19 cellular contexts compared by ENCODE assay signal in genomic region chr16:27340654-27341053, GRCh38. TPM values are rescaled to one million over a fixed set of nuclear protein-coding genes. Genes with fewer than 3 reads are reported as not detected.
A peak's percentile ranks its signal among the peaks of the same experiment; 100 is the strongest.
DNase-seq lines count a peak whose midpoint lies in the region; ATAC-seq and TF ChIP-seq lines count a peak whose summit lies in the region.
"Had no signal": no experiment of that assay in that cellular context is flagged by ENCODE, and none has a peak within 500 bp of the region (broad histone marks: within the 10 kb centered on the region; RNA-seq: fewer than 3 reads in every experiment).

No MANE protein-coding gene starts in this region.

- no peaks in the 10 kb centered on the region for H3K9me3 Mint-ChIP-seq in activated T-helper 1 cell treated with anti-CD3 and anti-CD28 coated beads, Interleukin-12 subunit alpha, Interleukin-12 subunit beta, Interleukin-2, Interleukin-4 antibody, amounts not matched to agents 30 ng/mL and 10 ng/mL and 1 ng/mL, durations not matched to agents 14 hours and 24 hours and 36 hours

- TF ChIP-seq POLR2A in esophagus muscularis mucosa (IDR thresholded peaks at IDR 0.05; ENCODE audit: low read depth) (no peak), sigmoid colon (IDR thresholded peaks at IDR 0.05) (no peak)

- TF ChIP-seq CTCF in cardiac muscle cell (IDR thresholded peaks at IDR 0.05; ENCODE audit: low read depth, low read length) (no peak), left ventricle myocardium inferior (IDR thresholded peaks at IDR 0.05; ENCODE audit: borderline replicate concordance) (no peak), esophagus muscularis mucosa (IDR thresholded peaks at IDR 0.05) (no peak), sigmoid colon (IDR thresholded peaks at IDR 0.05) (no peak), coronary artery (IDR thresholded peaks at IDR 0.05) (no peak)

- H3K4me3 ChIP-seq in cardiac muscle cell: no peak overlapping the region
- H3K4me3 ChIP-seq in left ventricle myocardium inferior: no peak overlapping the region
- H3K4me3 ChIP-seq in esophagus muscularis mucosa: no peak overlapping the region
- H3K4me3 ChIP-seq in sigmoid colon: no peak overlapping the region
- H3K4me3 ChIP-seq in coronary artery: no peak overlapping the region
- H3K4me3 ChIP-seq: GM12878, GM23248, left lung had no signal

- DNase-seq in cardiac muscle cell (ENCODE audit: low read depth in 1 of 2, low spot score in 1 of 2): no peak
- no peak for DNase-seq in left ventricle myocardium inferior
- no peak for DNase-seq in activated T-helper 1 cell treated with anti-CD3 and anti-CD28 coated beads, Interleukin-12 subunit alpha, Interleukin-12 subunit beta, Interleukin-2, Interleukin-4 antibody, amounts not matched to agents 30 ng/mL and 10 ng/mL and 1 ng/mL, durations not matched to agents 14 hours and 24 hours and 36 hours (ENCODE audit: low spot score)
- DNase-seq in esophagus muscularis mucosa (ENCODE audit: extremely low spot score): no peak
- DNase-seq in sigmoid colon: no peak
- no peak for DNase-seq in SK-N-DZ (ENCODE audit: low spot score)
- no peak for DNase-seq in coronary artery (ENCODE audit: low spot score)
- DNase-seq: activated CD8-positive, alpha-beta memory T cell treated with anti-CD3 and anti-CD28 coated beads, Interleukin-2, amount 10 ng/mL, durations not matched to agents 7 days and 5 days; activated gamma-delta T cell treated with Interleukin-2 at 50 U/mL for 16 hours; DMS79; GM23248; KBM-7; left lung; NCI-H187; NCI-H748 treated with DMSO at 0.1 percent for 48 hours; SHP77 treated with DMSO at 0.1 percent for 48 hours; stimulated activated CD4-positive, alpha-beta T cell treated with anti-CD3 and anti-CD28 coated beads, Interleukin-4, amount 100 ng/mL, for 4 hours had no signal

- H3K27ac ChIP-seq in cardiac muscle cell (peak overlapping the region; percentile 9), left ventricle myocardium inferior (replicated peaks) (no peak overlapping the region), esophagus muscularis mucosa (replicated peaks in 1 of 4) (peak overlapping the region; percentile 27 to 99 (median 42)), sigmoid colon (peak overlapping the region; percentile 2 to 99 (median 51)), coronary artery (peak overlapping the region in 1 of 2 donors; percentile 3)
- H3K27ac ChIP-seq: GM23248, left lung had no signal

- peak overlapping the region; percentile 53 for H3K27ac Mint-ChIP-seq in activated T-helper 1 cell treated with anti-CD3 and anti-CD28 coated beads, Interleukin-12 subunit alpha, Interleukin-12 subunit beta, Interleukin-2, Interleukin-4 antibody, amounts not matched to agents 30 ng/mL and 10 ng/mL and 1 ng/mL, durations not matched to agents 14 hours and 24 hours and 36 hours
- H3K27ac Mint-ChIP-seq: activated CD8-positive, alpha-beta memory T cell treated with anti-CD3 and anti-CD28 coated beads, Interleukin-2, amount 10 ng/mL, durations not matched to agents 7 days and 5 days had no signal

- intact Hi-C loops in left ventricle myocardium inferior (cut with micrococcal nuclease) (no loop called here), esophagus muscularis mucosa (cut with DNase I) (no loop called here), sigmoid colon (cut with DNase I) (no loop called here)
- intact Hi-C loops in activated T-helper 1 cell treated with anti-CD3 and anti-CD28 coated beads, Interleukin-12 subunit alpha, Interleukin-12 subunit beta, Interleukin-2, Interleukin-4 antibody, amounts not matched to agents 30 ng/mL and 10 ng/mL and 1 ng/mL, durations not matched to agents 14 hours and 24 hours and 36 hours (cut with micrococcal nuclease): no loop called here

- WGBS in esophagus muscularis mucosa: 80% methylated on average over 6 of the region's 6 CpGs
- WGBS in sigmoid colon, 2 donors: 93% methylated on average over 6 of the region's 6 CpGs

- H3K27me3 Mint-ChIP-seq in activated T-helper 1 cell treated with anti-CD3 and anti-CD28 coated beads, Interleukin-12 subunit alpha, Interleukin-12 subunit beta, Interleukin-2, Interleukin-4 antibody, amounts not matched to agents 30 ng/mL and 10 ng/mL and 1 ng/mL, durations not matched to agents 14 hours and 24 hours and 36 hours (ENCODE audit: insufficient read depth): no peaks in the 10 kb centered on the region
- H3K27me3 Mint-ChIP-seq: activated CD8-positive, alpha-beta memory T cell treated with anti-CD3 and anti-CD28 coated beads, Interleukin-2, amount 10 ng/mL, durations not matched to agents 7 days and 5 days had no signal

- no peak for ATAC-seq in GM21515 (IDR thresholded peaks at IDR 0.05; ENCODE audit: unreplicated experiment)
- ATAC-seq: activated CD8-positive, alpha-beta memory T cell treated with anti-CD3 and anti-CD28 coated beads, Interleukin-2, amount 10 ng/mL, durations not matched to agents 7 days and 5 days; GM12878; left lung had no signal

- H3K4me1 Mint-ChIP-seq in activated T-helper 1 cell treated with anti-CD3 and anti-CD28 coated beads, Interleukin-12 subunit alpha, Interleukin-12 subunit beta, Interleukin-2, Interleukin-4 antibody, amounts not matched to agents 30 ng/mL and 10 ng/mL and 1 ng/mL, durations not matched to agents 14 hours and 24 hours and 36 hours (ENCODE audit: low read depth): peaks cover 26% of the 10 kb centered on the region

- peaks cover 11% of the 10 kb centered on the region for H3K36me3 ChIP-seq in cardiac muscle cell
- peaks cover 69% of the 10 kb centered on the region for H3K36me3 ChIP-seq in left ventricle myocardium inferior
- peaks cover 47 to 83% (median 77%) of the 10 kb centered on the region in 4 donors for H3K36me3 ChIP-seq in esophagus muscularis mucosa
- H3K36me3 ChIP-seq in sigmoid colon: peaks cover 51 to 81% (median 70%) of the 10 kb centered on the region in 4 donors

- no peaks in the 10 kb centered on the region for H3K27me3 ChIP-seq in cardiac muscle cell
- H3K27me3 ChIP-seq in left ventricle myocardium inferior (ENCODE audit: low read depth): no peaks in the 10 kb centered on the region
- H3K27me3 ChIP-seq in esophagus muscularis mucosa: no peaks in the 10 kb centered on the region
- no peaks in the 10 kb centered on the region for H3K27me3 ChIP-seq in sigmoid colon
- H3K27me3 ChIP-seq: left lung had no signal

- TF ChIP-seq EP300 in esophagus muscularis mucosa (IDR thresholded peaks at IDR 0.05) (no peak), sigmoid colon (IDR thresholded peaks at IDR 0.05) (no peak)

- peaks cover 65% of the 10 kb centered on the region for H3K36me3 Mint-ChIP-seq in activated T-helper 1 cell treated with anti-CD3 and anti-CD28 coated beads, Interleukin-12 subunit alpha, Interleukin-12 subunit beta, Interleukin-2, Interleukin-4 antibody, amounts not matched to agents 30 ng/mL and 10 ng/mL and 1 ng/mL, durations not matched to agents 14 hours and 24 hours and 36 hours (ENCODE audit: low read depth)

- H3K9me3 ChIP-seq in cardiac muscle cell (ENCODE audit: low read depth): no peaks in the 10 kb centered on the region
- no peaks in the 10 kb centered on the region for H3K9me3 ChIP-seq in left ventricle myocardium inferior (replicated peaks)
- H3K9me3 ChIP-seq in esophagus muscularis mucosa: no peaks in the 10 kb centered on the region
- H3K9me3 ChIP-seq in sigmoid colon: no peaks in the 10 kb centered on the region
- H3K9me3 ChIP-seq: left lung had no signal

- no peak overlapping the region for H3K4me3 Mint-ChIP-seq in activated T-helper 1 cell treated with anti-CD3 and anti-CD28 coated beads, Interleukin-12 subunit alpha, Interleukin-12 subunit beta, Interleukin-2, Interleukin-4 antibody, amounts not matched to agents 30 ng/mL and 10 ng/mL and 1 ng/mL, durations not matched to agents 14 hours and 24 hours and 36 hours
- H3K4me3 Mint-ChIP-seq: activated CD8-positive, alpha-beta memory T cell treated with anti-CD3 and anti-CD28 coated beads, Interleukin-2, amount 10 ng/mL, durations not matched to agents 7 days and 5 days had no signal

- H3K4me1 ChIP-seq in cardiac muscle cell (ENCODE audit: low read depth): no peaks in the 10 kb centered on the region
- H3K4me1 ChIP-seq in left ventricle myocardium inferior: no peaks in the 10 kb centered on the region
- peaks cover 0 to 44% (median 42%) of the 10 kb centered on the region in 4 donors for H3K4me1 ChIP-seq in esophagus muscularis mucosa
- peaks cover 0 to 44% (median 32%) of the 10 kb centered on the region in 4 donors for H3K4me1 ChIP-seq in sigmoid colon

RNA-seq across cellular contexts. Expression of gene IL4R, which starts 26.9 kb away (rescaled TPM):
- 30.9 and 66.1 TPM in 2 replicates for total RNA-seq in cardiac muscle cell
- 38.1 and 69.1 TPM in 2 replicates for polyA plus RNA-seq in cardiac muscle cell
- total RNA-seq in left ventricle myocardium inferior: 12.0 TPM
- total RNA-seq in activated T-helper 1 cell treated with anti-CD3 and anti-CD28 coated beads, Interleukin-12 subunit alpha, Interleukin-12 subunit beta, Interleukin-2, Interleukin-4 antibody, amounts not matched to agents 30 ng/mL and 10 ng/mL and 1 ng/mL, durations not matched to agents 14 hours and 24 hours and 36 hours: 288 and 320 TPM in 2 replicates
- total RNA-seq in esophagus muscularis mucosa: 100 to 1,000 TPM in 3 of 4 donors, 10 to 100 TPM in 1; 72.7 to 167 (median 116) TPM
- total RNA-seq in sigmoid colon: 100 to 1,000 TPM in 2 of 4 donors, 10 to 100 TPM in 2; 54.6 to 177 (median 102) TPM
- 100 to 1,000 TPM in 1 of 3 donors, 10 to 100 TPM in 2; 16.9 to 105 (median 19.8) TPM for polyA plus RNA-seq in sigmoid colon
- 0.84 and 0.85 TPM in 2 replicates for polyA plus RNA-seq in SK-N-DZ (2014; cell fraction: cytosol; rRNA removed)
- 0.28 and 0.33 TPM in 2 replicates for polyA plus RNA-seq in SK-N-DZ (2014; cell fraction: nucleus; rRNA removed)
